22 cellular contexts compared by ENCODE assay signal in genomic region chr14:98290596-98290995, GRCh38.
DNase-seq lines count a peak whose midpoint lies in the region; ATAC-seq and TF ChIP-seq lines count a peak whose summit lies in the region.
"Had no signal": no experiment of that assay in that cellular context is flagged by ENCODE, and none has a peak within 500 bp of the region (broad histone marks: within the 10 kb centered on the region; RNA-seq: fewer than 3 reads in every experiment).

No MANE protein-coding gene starts in this region.

- H3K9me3 ChIP-seq in mammary epithelial cell (replicated peaks; ENCODE audit: insufficient read depth, low read length), result no peaks in the 10 kb centered on the region

- H3K27me3 ChIP-seq in mammary epithelial cell (ENCODE audit: insufficient read depth, low read length), result no peaks in the 10 kb centered on the region
- H3K27me3 ChIP-seq: heart right ventricle, stomach had no signal

- no TSS peak for BruUV-seq in mammary epithelial cell (replicated peaks; lab: Mats Ljungman, UMichigan)

- ATAC-seq in activated CD4-positive, alpha-beta T cell treated with anti-CD3 and anti-CD28 coated beads for 36 hours, result peak; percentile 78
- ATAC-seq: heart right ventricle, Right ventricle myocardium inferior had no signal

- H3K27ac ChIP-seq in mammary epithelial cell (ENCODE audit: insufficient read depth, low read depth, low read length) (no peak overlapping the region), substantia nigra (ENCODE audit: low read depth, low read length, poor library complexity, severe bottlenecking) (no peak overlapping the region)
- H3K27ac ChIP-seq: heart right ventricle, stomach had no signal

- H3K4me3 ChIP-seq in mammary epithelial cell (replicated peaks in 1 of 3; ENCODE audit: insufficient read depth in 1 of 3, low read depth in 2 of 3, low read length in 3 of 3), result no peak overlapping the region
- H3K4me3 ChIP-seq: heart right ventricle, stomach had no signal

- peaks cover 8% of the 10 kb centered on the region for H3K4me1 ChIP-seq in mammary epithelial cell (ENCODE audit: insufficient read depth, low read length)
- H3K4me1 ChIP-seq: heart right ventricle, stomach had no signal

- dilution Hi-C loops in mammary epithelial cell (cut with HindIII; ENCODE audit: low sequenced_read_pairs), result no loop called here

- 67% methylated on average over 4 of the region's 4 CpGs for WGBS in mammary epithelial cell (ENCODE audit: low coverage, missing lambda C conversion rate)

- no peaks in the 10 kb centered on the region for H3K79me2 ChIP-seq in mammary epithelial cell (ENCODE audit: insufficient read depth, low read length)

- H3K9me3 Mint-ChIP-seq in activated CD4-positive, alpha-beta T cell treated with anti-CD3 and anti-CD28 coated beads for 36 hours (ENCODE audit: low read depth), result peaks cover 7% of the 10 kb centered on the region
- peaks cover 9% of the 10 kb centered on the region for H3K9me3 Mint-ChIP-seq in activated CD4-positive, alpha-beta T cell treated with anti-CD3 and anti-CD28 coated beads, Interleukin-2, amount 10 ng/mL, durations not matched to agents 24 days and 14 days

- intact Hi-C loops in activated CD4-positive, alpha-beta T cell treated with anti-CD3 and anti-CD28 coated beads for 36 hours (cut with DNase I, micrococcal nuclease), result no loop called here
- intact Hi-C loops in activated CD4-positive, alpha-beta T cell treated with anti-CD3 and anti-CD28 coated beads, Interleukin-2, amount 10 ng/mL, durations not matched to agents 24 days and 14 days (cut with micrococcal nuclease), result no loop called here
- intact Hi-C loops in mammary epithelial cell (cut with micrococcal nuclease), result loop anchor here (1.0 kb wide), 1 partner anchor 289 kb away; no protein-coding TSS in a partner anchor

- no peak overlapping the region for H3K27ac Mint-ChIP-seq in activated CD4-positive, alpha-beta T cell treated with anti-CD3 and anti-CD28 coated beads for 36 hours
- no peak overlapping the region for H3K27ac Mint-ChIP-seq in activated CD4-positive, alpha-beta T cell treated with anti-CD3 and anti-CD28 coated beads, Interleukin-2, amount 10 ng/mL, durations not matched to agents 24 days and 14 days
- H3K27ac Mint-ChIP-seq: type B pancreatic cell had no signal

- in situ Hi-C loops in mammary epithelial cell (cut with MboI; ENCODE audit: low sequenced_read_pairs in 2 of 2), result no loop called here

- H3K36me3 ChIP-seq in mammary epithelial cell (ENCODE audit: insufficient read depth, low read length), result no peaks in the 10 kb centered on the region
- H3K36me3 ChIP-seq: heart right ventricle, stomach had no signal

- H3K4me2 ChIP-seq in mammary epithelial cell (ENCODE audit: insufficient read depth, low read depth, low read length), result no peak overlapping the region

- H3K9ac ChIP-seq in mammary epithelial cell (ENCODE audit: insufficient read depth, low read length), result no peak overlapping the region

- H3K36me3 Mint-ChIP-seq in activated CD4-positive, alpha-beta T cell treated with anti-CD3 and anti-CD28 coated beads for 36 hours (ENCODE audit: low read depth), result no peaks in the 10 kb centered on the region
- no peaks in the 10 kb centered on the region for H3K36me3 Mint-ChIP-seq in activated CD4-positive, alpha-beta T cell treated with anti-CD3 and anti-CD28 coated beads, Interleukin-2, amount 10 ng/mL, durations not matched to agents 24 days and 14 days (ENCODE audit: low read depth)
- H3K36me3 Mint-ChIP-seq: type B pancreatic cell had no signal

- H3K27me3 Mint-ChIP-seq in activated CD4-positive, alpha-beta T cell treated with anti-CD3 and anti-CD28 coated beads for 36 hours, result no peaks in the 10 kb centered on the region
- H3K27me3 Mint-ChIP-seq in activated CD4-positive, alpha-beta T cell treated with anti-CD3 and anti-CD28 coated beads, Interleukin-2, amount 10 ng/mL, durations not matched to agents 24 days and 14 days, result no peaks in the 10 kb centered on the region
- H3K27me3 Mint-ChIP-seq: type B pancreatic cell had no signal

- POLR2A ChIA-PET in activated CD4-positive, alpha-beta T cell treated with anti-CD3 and anti-CD28 coated beads for 36 hours (lab: Charles Lee), result no interaction called here
- POLR2A ChIA-PET in HEK293T (lab: Yijun Ruan, JAX), result no interaction called here

- CTCF ChIA-PET in activated CD4-positive, alpha-beta T cell treated with anti-CD3 and anti-CD28 coated beads for 36 hours (lab: Charles Lee), result no interaction called here
- CTCF ChIA-PET in mammary epithelial cell (lab: Charles Lee; ENCODE audit: low non-redundant PET) (interaction anchor here (0.6 kb wide), 1 partner anchor 21 kb away, joined by 3 read pairs; no protein-coding TSS in a partner anchor), HEK293T (lab: Yijun Ruan, JAX) (no interaction called here)

- peak; percentile 43 for DNase-seq in activated CD4-positive, alpha-beta T cell treated with anti-CD3 and anti-CD28 coated beads for 36 hours
- DNase-seq in activated CD4-positive, alpha-beta T cell treated with anti-CD3 and anti-CD28 coated beads, Interleukin-2, amount 10 ng/mL, durations not matched to agents 24 days and 14 days, result no peak
- DNase-seq in HK-2 (ENCODE audit: unreplicated experiment), result peak; percentile 7
- peak; percentile 75 for DNase-seq in mammary epithelial cell
- DNase-seq in stimulated activated CD4-positive, alpha-beta T cell treated with anti-CD3 and anti-CD28 coated beads, Interleukin-1b, Interleukin-23, amount 100 ng/mL, for 4 hours (ENCODE audit: low read depth in 2 of 2), result peak; percentile 3 to 11
- no peak for DNase-seq in HEK293T (ENCODE audit: extremely low spot score)
- DNase-seq in substantia nigra (lab: John Stamatoyannopoulos, UW), result no peak
- no peak for DNase-seq in COR-L47 (lab: John Stamatoyannopoulos, UW)
- DNase-seq: 8988T; activated gamma-delta T cell; anterior cingulate cortex; effector CD8-positive, alpha-beta T cell; GDM1; heart right ventricle; Kasumi-1; NCI-H1105 treated with DMSO at 0.1 percent for 48 hours; NCI-H510A; occipital lobe; retina; stomach had no signal

- no peak overlapping the region for H2AFZ ChIP-seq in mammary epithelial cell (ENCODE audit: low read depth, low read length)

- no peaks in the 10 kb centered on the region for H4K20me1 ChIP-seq in mammary epithelial cell (ENCODE audit: insufficient read depth, low read length)

- H3K4me1 Mint-ChIP-seq in activated CD4-positive, alpha-beta T cell treated with anti-CD3 and anti-CD28 coated beads for 36 hours, result peaks cover 9% of the 10 kb centered on the region
- H3K4me1 Mint-ChIP-seq in activated CD4-positive, alpha-beta T cell treated with anti-CD3 and anti-CD28 coated beads, Interleukin-2, amount 10 ng/mL, durations not matched to agents 24 days and 14 days, result peaks cover 2% of the 10 kb centered on the region

- no peak overlapping the region for H3K4me3 Mint-ChIP-seq in activated CD4-positive, alpha-beta T cell treated with anti-CD3 and anti-CD28 coated beads for 36 hours
- H3K4me3 Mint-ChIP-seq in activated CD4-positive, alpha-beta T cell treated with anti-CD3 and anti-CD28 coated beads, Interleukin-2, amount 10 ng/mL, durations not matched to agents 24 days and 14 days, result no peak overlapping the region
- H3K4me3 Mint-ChIP-seq: type B pancreatic cell had no signal

- TF ChIP-seq CTCF in mammary epithelial cell (conservative IDR thresholded peaks at IDR 0.05 in 1 of 2, IDR thresholded peaks at IDR 0.05 in 1 of 2; ENCODE audit: extremely low read depth in 1 of 2, insufficient read depth in 1 of 2, low read depth in 1 of 2, low read length in 2 of 2), result no peak

TF ChIP-seq in HEK293T, 16 proteins besides CTCF, POLR2A, EP300 and RAD21:
- TF ChIP-seq FOXK2 (IDR thresholded peaks at IDR 0.05), result no peak
- TF ChIP-seq ELF4 (IDR thresholded peaks at IDR 0.05), result no peak
- no peak for TF ChIP-seq NFRKB (IDR thresholded peaks at IDR 0.05)
- no peak for TF ChIP-seq ZNF384 (IDR thresholded peaks at IDR 0.05)
- no peak for TF ChIP-seq SUZ12 (IDR thresholded peaks at IDR 0.05)
- TF ChIP-seq L3MBTL2 (conservative IDR thresholded peaks at IDR 0.05), result no peak
- TF ChIP-seq TARDBP (IDR thresholded peaks at IDR 0.05), result no peak
- TF ChIP-seq ARNT (IDR thresholded peaks at IDR 0.05), result no peak
- TF ChIP-seq CTBP1 (IDR thresholded peaks at IDR 0.05; ENCODE audit: borderline replicate concordance), result no peak
- TF ChIP-seq FOXM1 (IDR thresholded peaks at IDR 0.05; ENCODE audit: borderline replicate concordance), result no peak
- TF ChIP-seq BHLHE40 (IDR thresholded peaks at IDR 0.05; ENCODE audit: borderline replicate concordance), result no peak
- no peak for TF ChIP-seq SP1 (IDR thresholded peaks at IDR 0.05)
- no peak for TF ChIP-seq HDGF (IDR thresholded peaks at IDR 0.05; ENCODE audit: borderline replicate concordance)
- no peak for TF ChIP-seq LEF1 (IDR thresholded peaks at IDR 0.05; ENCODE audit: borderline replicate concordance)
- TF ChIP-seq PKNOX1 (IDR thresholded peaks at IDR 0.05), result no peak
- no peak for TF ChIP-seq FOXA1 (IDR thresholded peaks at IDR 0.05)

Comparison
In these comparisons a context has a peak if more than half of its experiments do, and no peak if none do; other contexts are left out.
1. DNase-seq: peak in activated CD4-positive, alpha-beta T cell treated with anti-CD3 and anti-CD28 coated beads for 36 hours (single experiment), HK-2 (single experiment), mammary epithelial cell (single experiment) and stimulated activated CD4-positive, alpha-beta T cell treated with anti-CD3 and anti-CD28 coated beads, Interleukin-1b, Interleukin-23, amount 100 ng/mL, for 4 hours (2 of 2); none in activated CD4-positive, alpha-beta T cell treated with anti-CD3 and anti-CD28 coated beads, Interleukin-2, amount 10 ng/mL, durations not matched to agents 24 days and 14 days (single experiment), HEK293T (single experiment), substantia nigra (0 of 49) and COR-L47 (single experiment).